Comparison of ENCODE assay signal across 27 cellular contexts in the genomic region with DNA sequence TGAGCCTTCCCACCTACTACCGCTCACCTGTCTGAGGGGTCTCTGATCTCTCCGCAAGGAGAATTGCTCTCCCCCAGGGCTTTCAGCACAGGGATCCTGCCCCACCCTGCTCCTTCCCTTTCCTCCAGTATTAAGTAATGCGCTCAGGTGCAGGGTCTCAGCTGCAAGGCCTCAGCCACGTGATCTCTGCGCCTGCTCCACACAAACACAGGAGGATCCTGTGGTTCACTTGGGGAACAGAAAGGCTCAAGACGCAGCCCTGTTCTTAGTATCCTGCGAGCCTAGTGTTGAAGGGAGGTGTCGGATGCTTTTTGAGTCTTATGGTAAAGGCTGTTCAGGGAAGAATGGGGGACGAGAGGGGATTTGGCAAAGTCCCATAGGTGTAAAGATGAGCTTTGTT. TPM values are rescaled to one million over a fixed set of nuclear protein-coding genes. Genes with fewer than 3 reads are reported as not detected.
DNase-seq lines count a peak whose midpoint lies in the region; ATAC-seq and TF ChIP-seq lines count a peak whose summit lies in the region.
"Had no signal": no experiment of that assay in that cellular context is flagged by ENCODE, and none has a peak within 500 bp of the region (broad histone marks: within the 10 kb centered on the region; RNA-seq: fewer than 3 reads in every experiment).

No MANE protein-coding gene starts in this region.

- peak; percentile 4 to 40 for ATAC-seq in natural killer cell treated with Interleukin-12 subunit alpha and Interleukin-12 subunit beta and Interleukin-15 and Interleukin-18, amount 100 ng/mL, for 72 hours
- ATAC-seq in natural killer cell (no peak), GM19351 (IDR thresholded peaks at IDR 0.05; ENCODE audit: unreplicated experiment) (no peak), Right ventricle myocardium inferior (no peak), GM18498 (IDR thresholded peaks at IDR 0.05; ENCODE audit: unreplicated experiment) (no peak)
- ATAC-seq in stimulated activated effector memory CD8-positive, alpha-beta T cell treated with anti-CD3 and anti-CD28 coated beads, Interleukin-12 subunit alpha, Interleukin-12 subunit beta, amount 100 ng/mL, for 72 hours = peak; percentile 8
- ATAC-seq: Panc1 had no signal

- H3K27ac ChIP-seq in dorsolateral prefrontal cortex = peak overlapping the region in 36 of 59 donors; percentile 51 to 95 (median 84)
- H3K27ac ChIP-seq: 22Rv1, GM23248 had no signal

- no peaks in the 10 kb centered on the region for H3K27me3 Mint-ChIP-seq in natural killer cell treated with Interleukin-12 subunit alpha and Interleukin-12 subunit beta and Interleukin-15 and Interleukin-18, amount 100 ng/mL, for 72 hours
- no peaks in the 10 kb centered on the region for H3K27me3 Mint-ChIP-seq in natural killer cell (ENCODE audit: low read depth in 2 of 2)

- no peak overlapping the region for H3K4me3 ChIP-seq in dorsolateral prefrontal cortex
- H3K4me3 ChIP-seq: GM23248, HAP-1, MG63 had no signal

- no peak for DNase-seq in natural killer cell treated with Interleukin-12 subunit alpha and Interleukin-12 subunit beta and Interleukin-15 and Interleukin-18, amount 100 ng/mL, for 72 hours (ENCODE audit: low spot score)
- DNase-seq in natural killer cell = no peak
- no peak for DNase-seq in dorsolateral prefrontal cortex
- no peak for DNase-seq in stimulated activated effector memory CD8-positive, alpha-beta T cell treated with anti-CD3 and anti-CD28 coated beads, Interleukin-12 subunit alpha, Interleukin-12 subunit beta, amount 100 ng/mL, for 72 hours (ENCODE audit: low spot score in 2 of 2)
- no peak for DNase-seq in Right ventricle myocardium inferior (ENCODE audit: missing footprints)
- no peak for DNase-seq in activated CD4-positive, alpha-beta T cell treated with anti-CD3 and anti-CD28 coated beads for 48 hours
- DNase-seq: ACHN, BE2C, DMS153, DND-41, GM23248, KBM-7, MG63, NCI-H1048, NCI-H1417 treated with DMSO at 0.1 percent for 48 hours, NCI-H1694 treated with DMSO at 0.1 percent for 48 hours, NCI-H2081, NCI-H2227 treated with DMSO at 0.1 percent for 48 hours, NCI-H526 treated with DMSO at 0.1 percent for 48 hours, SK-N-SH had no signal

- TF ChIP-seq CTCF in natural killer cell (IDR thresholded peaks at IDR 0.05) (no peak), dorsolateral prefrontal cortex (IDR thresholded peaks at IDR 0.05 in 54 of 56, conservative IDR thresholded peaks at IDR 0.05 in 2 of 56; ENCODE audit: low read depth in 1 of 56, partially characterized antibody in 56 of 56) (no peak)

- H3K36me3 Mint-ChIP-seq in natural killer cell treated with Interleukin-12 subunit alpha and Interleukin-12 subunit beta and Interleukin-15 and Interleukin-18, amount 100 ng/mL, for 72 hours = no peaks in the 10 kb centered on the region
- no peaks in the 10 kb centered on the region for H3K36me3 Mint-ChIP-seq in natural killer cell
- H3K36me3 Mint-ChIP-seq in stimulated activated effector memory CD8-positive, alpha-beta T cell treated with anti-CD3 and anti-CD28 coated beads, Interleukin-12 subunit alpha, Interleukin-12 subunit beta, amount 100 ng/mL, for 72 hours = no peaks in the 10 kb centered on the region
- H3K36me3 Mint-ChIP-seq: CD14-positive monocyte had no signal

- no peak overlapping the region for H3K27ac Mint-ChIP-seq in natural killer cell treated with Interleukin-12 subunit alpha and Interleukin-12 subunit beta and Interleukin-15 and Interleukin-18, amount 100 ng/mL, for 72 hours
- H3K27ac Mint-ChIP-seq in natural killer cell = no peak overlapping the region
- no peak overlapping the region for H3K27ac Mint-ChIP-seq in stimulated activated effector memory CD8-positive, alpha-beta T cell treated with anti-CD3 and anti-CD28 coated beads, Interleukin-12 subunit alpha, Interleukin-12 subunit beta, amount 100 ng/mL, for 72 hours
- H3K27ac Mint-ChIP-seq: CD14-positive monocyte had no signal

- no peaks in the 10 kb centered on the region for H3K9me3 Mint-ChIP-seq in natural killer cell treated with Interleukin-12 subunit alpha and Interleukin-12 subunit beta and Interleukin-15 and Interleukin-18, amount 100 ng/mL, for 72 hours
- H3K9me3 Mint-ChIP-seq in natural killer cell = no peaks in the 10 kb centered on the region
- H3K9me3 Mint-ChIP-seq in stimulated activated effector memory CD8-positive, alpha-beta T cell treated with anti-CD3 and anti-CD28 coated beads, Interleukin-12 subunit alpha, Interleukin-12 subunit beta, amount 100 ng/mL, for 72 hours = no peaks in the 10 kb centered on the region
- H3K9me3 Mint-ChIP-seq: HFFc6 had no signal

- no peaks in the 10 kb centered on the region for H3K27me3 ChIP-seq in dorsolateral prefrontal cortex
- H3K27me3 ChIP-seq: BE2C, MG63 had no signal

- H3K4me3 Mint-ChIP-seq in natural killer cell treated with Interleukin-12 subunit alpha and Interleukin-12 subunit beta and Interleukin-15 and Interleukin-18, amount 100 ng/mL, for 72 hours = no peak overlapping the region
- H3K4me3 Mint-ChIP-seq in natural killer cell = no peak overlapping the region
- H3K4me3 Mint-ChIP-seq in stimulated activated effector memory CD8-positive, alpha-beta T cell treated with anti-CD3 and anti-CD28 coated beads, Interleukin-12 subunit alpha, Interleukin-12 subunit beta, amount 100 ng/mL, for 72 hours = no peak overlapping the region

- H3K4me1 Mint-ChIP-seq in natural killer cell treated with Interleukin-12 subunit alpha and Interleukin-12 subunit beta and Interleukin-15 and Interleukin-18, amount 100 ng/mL, for 72 hours (ENCODE audit: low read depth in 2 of 2) = no peaks in the 10 kb centered on the region
- H3K4me1 Mint-ChIP-seq in natural killer cell = no peaks in the 10 kb centered on the region
- no peaks in the 10 kb centered on the region for H3K4me1 Mint-ChIP-seq in stimulated activated effector memory CD8-positive, alpha-beta T cell treated with anti-CD3 and anti-CD28 coated beads, Interleukin-12 subunit alpha, Interleukin-12 subunit beta, amount 100 ng/mL, for 72 hours
- H3K4me1 Mint-ChIP-seq: CD14-positive monocyte had no signal

- intact Hi-C loops in natural killer cell (cut with micrococcal nuclease) (no loop called here), dorsolateral prefrontal cortex (cut with DNase I) (loop anchor here in 1 of 2 donors (5.0 kb wide), 1 partner anchor 50 kb away; no protein-coding TSS in a partner anchor), Right ventricle myocardium inferior (cut with DNase I) (no loop called here)

RNA-seq across cellular contexts. Expression of a gene that starts 41.6 kb away (rescaled TPM):
- total RNA-seq in natural killer cell treated with Interleukin-12 subunit alpha and Interleukin-12 subunit beta and Interleukin-15 and Interleukin-18, amount 100 ng/mL, for 72 hours = 10 to 100 TPM; 10.6 to 38.7 TPM
- 1 to 10 TPM; 2.6 to 4.3 (median 2.7) TPM for total RNA-seq in natural killer cell
- 10 to 100 TPM; 28.2 to 78.2 (median 45.7) TPM for total RNA-seq in dorsolateral prefrontal cortex
- 52.3 TPM for total RNA-seq in Right ventricle myocardium inferior

Comparison
In these comparisons a context has a peak if more than half of its experiments do, and no peak if none do; other contexts are left out.
1. ATAC-seq: peak in natural killer cell treated with Interleukin-12 subunit alpha and Interleukin-12 subunit beta and Interleukin-15 and Interleukin-18, amount 100 ng/mL, for 72 hours (2 of 2) and stimulated activated effector memory CD8-positive, alpha-beta T cell treated with anti-CD3 and anti-CD28 coated beads, Interleukin-12 subunit alpha, Interleukin-12 subunit beta, amount 100 ng/mL, for 72 hours (single experiment); none in natural killer cell (0 of 3), GM19351 (single experiment), Right ventricle myocardium inferior (single experiment) and GM18498 (single experiment).